In the genomic region with DNA sequence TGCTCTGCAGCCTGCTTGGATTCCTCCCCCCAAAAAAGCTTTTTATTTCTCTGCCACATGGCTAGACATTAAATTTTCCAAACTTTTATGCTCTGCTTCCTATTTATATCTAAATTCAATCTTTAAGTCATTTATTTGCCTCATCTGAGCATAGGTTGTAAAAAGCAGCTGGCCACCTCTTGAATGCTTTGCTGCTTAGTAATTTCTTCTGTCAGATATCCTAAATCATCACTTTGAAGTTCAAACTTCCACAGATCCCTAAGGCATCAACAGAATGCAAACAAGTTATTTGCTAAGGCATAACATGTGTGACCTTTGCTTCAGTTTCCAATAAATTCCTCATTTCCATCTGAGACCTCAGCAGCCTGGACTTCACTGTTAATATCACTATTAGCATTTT, we compare ENCODE assay signal across 33 cellular contexts.
"Had no signal": no experiment of that assay in that cellular context is flagged by ENCODE, and none has a peak within 500 bp of the region (broad histone marks: within the 10 kb centered on the region; RNA-seq: fewer than 3 reads in every experiment).

No MANE protein-coding gene starts in this region.

- H3K36me3 ChIP-seq: brain microvascular endothelial cell had no signal

- H3K27ac ChIP-seq: brain microvascular endothelial cell, RWPE1, VCaP had no signal

- FAIRE-seq: RCC 7860 had no signal

- H3K27me3 ChIP-seq: brain microvascular endothelial cell had no signal

- DNase-seq: activated B cell treated with CpG ODN at 0.5 μM for 24 hours; activated CD4-positive, alpha-beta memory T cell treated with anti-CD3 and anti-CD28 coated beads for 36 hours; activated CD4-positive, alpha-beta T cell treated with anti-CD3 and anti-CD28 coated beads for 4 hours; activated CD4-positive, alpha-beta T cell treated with anti-CD3 and anti-CD28 coated beads, Interleukin-2, amount 50 U/mL, for 1 hour; activated CD4-positive, CD25-positive, alpha-beta regulatory T cell treated with anti-CD3 and anti-CD28 coated beads, Interleukin-2, amount 50 U/mL, for 72 hours; activated CD8-positive, alpha-beta memory T cell treated with anti-CD3 and anti-CD28 coated beads, Interleukin-2, amount 50 U/mL, for 4 hours; activated effector memory CD4-positive, alpha-beta T cell treated with anti-CD3 and anti-CD28 coated beads, Interleukin-2, amount 50 U/mL, for 16 hours; activated naive CD4-positive, alpha-beta T cell; activated naive CD4-positive, alpha-beta T cell treated with anti-CD3 and anti-CD28 coated beads, Interleukin-2, amount 50 U/mL, for 16 hours; activated naive CD8-positive, alpha-beta T cell treated with anti-CD3 and anti-CD28 coated beads for 36 hours; activated T-cell treated with anti-CD3 and anti-CD28 coated beads for 4 hours; activated T-cell treated with anti-CD3 and anti-CD28 coated beads, Interleukin-2, amount 50 U/mL, for 4 hours; amniotic stem cell; aorta; brain microvascular endothelial cell; central memory CD4-positive, alpha-beta T cell; Karpas-422; KBM-7; NCI-H1105; NCI-H1417 treated with DMSO at 0.1 percent for 48 hours; NCI-H187 treated with DMSO at 0.1 percent for 48 hours; NCI-H2081; NCI-H226; NCI-H446 treated with DMSO at 0.1 percent for 48 hours; NCI-H524; SIG-M5; T-cell; T-helper 17 cell had no signal

- H3K27me3 Mint-ChIP-seq: activated B cell treated with CpG ODN at 0.5 μM for 24 hours; activated CD4-positive, alpha-beta memory T cell treated with anti-CD3 and anti-CD28 coated beads for 36 hours; activated naive CD8-positive, alpha-beta T cell treated with anti-CD3 and anti-CD28 coated beads for 36 hours; T-cell; T-helper 17 cell had no signal

- H3K36me3 Mint-ChIP-seq: activated CD4-positive, alpha-beta memory T cell treated with anti-CD3 and anti-CD28 coated beads for 36 hours; activated naive CD8-positive, alpha-beta T cell treated with anti-CD3 and anti-CD28 coated beads for 36 hours; T-cell had no signal

- H3K4me1 Mint-ChIP-seq: activated B cell treated with CpG ODN at 0.5 μM for 24 hours; activated naive CD8-positive, alpha-beta T cell treated with anti-CD3 and anti-CD28 coated beads for 36 hours; T-cell; T-helper 17 cell had no signal

- H3K4me3 Mint-ChIP-seq: activated B cell treated with CpG ODN at 0.5 μM for 24 hours; activated CD4-positive, alpha-beta memory T cell treated with anti-CD3 and anti-CD28 coated beads for 36 hours; activated naive CD8-positive, alpha-beta T cell treated with anti-CD3 and anti-CD28 coated beads for 36 hours; activated T-cell treated with anti-CD3 and anti-CD28 coated beads, Interleukin-2, amount 50 U/mL, for 4 hours; T-cell; T-helper 17 cell had no signal

- ATAC-seq: activated T-cell treated with anti-CD3 and anti-CD28 coated beads, Interleukin-2, amount 50 U/mL, for 4 hours; Right ventricle myocardium inferior; SK-N-SH treated with all-trans-retinoic acid at 6 μM for 48 hours; T-cell; T-helper 17 cell had no signal

- H3K27ac Mint-ChIP-seq: activated B cell treated with CpG ODN at 0.5 μM for 24 hours; activated CD4-positive, alpha-beta memory T cell treated with anti-CD3 and anti-CD28 coated beads for 36 hours; activated naive CD8-positive, alpha-beta T cell treated with anti-CD3 and anti-CD28 coated beads for 36 hours; T-cell; T-helper 17 cell had no signal
